8 cellular contexts compared by ENCODE assay signal in the genomic region with DNA sequence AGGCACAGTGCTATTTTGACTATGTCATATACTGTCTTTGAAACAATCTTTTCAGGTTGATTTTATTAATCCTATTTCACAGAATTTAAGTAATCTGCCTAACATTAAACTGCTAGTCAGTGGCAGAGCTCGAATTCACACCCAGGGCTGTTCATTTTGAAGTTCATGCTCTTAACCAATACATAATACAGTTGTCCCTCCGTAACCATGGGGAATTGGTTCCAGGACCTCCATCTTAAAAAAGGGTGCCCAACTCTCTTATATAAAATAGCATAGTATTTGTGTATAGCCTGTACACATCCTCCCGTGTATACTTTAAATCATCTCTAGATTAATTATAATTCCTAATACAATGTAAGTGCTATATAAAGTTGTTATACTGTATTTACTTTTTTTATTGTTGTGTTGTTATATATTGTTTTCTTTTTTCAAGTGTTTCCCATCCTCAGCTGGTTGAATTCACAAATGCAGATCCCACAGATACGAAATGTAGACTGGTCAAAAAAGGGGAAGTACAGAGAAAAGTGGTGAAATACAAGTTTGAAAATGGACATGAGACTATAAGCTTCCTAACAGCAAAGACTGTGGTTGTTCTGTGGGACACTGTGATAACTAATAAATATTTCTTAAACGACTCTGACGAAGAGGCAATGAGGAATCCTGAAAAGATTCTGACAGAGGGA. TPM values are rescaled to one million over a fixed set of nuclear protein-coding genes. Genes with fewer than 3 reads are reported as not detected.
A peak's percentile ranks its signal among the peaks of the same experiment; 100 is the strongest.
DNase-seq lines count a peak whose midpoint lies in the region; ATAC-seq and TF ChIP-seq lines count a peak whose summit lies in the region.

No MANE protein-coding gene starts in this region.

- peak overlapping the region; percentile 80 for H3K27ac ChIP-seq in A673 (ENCODE audit: low read depth, low read length, poor library complexity, severe bottlenecking)

- peak overlapping the region; percentile 49 for H3K4me3 Mint-ChIP-seq in activated naive CD8-positive, alpha-beta T cell treated with anti-CD3 and anti-CD28 coated beads, Interleukin-2, amount 50 U/mL, for 24 hours

- H3K9me3 Mint-ChIP-seq in activated naive CD8-positive, alpha-beta T cell treated with anti-CD3 and anti-CD28 coated beads, Interleukin-2, amount 50 U/mL, for 24 hours, result no peaks in the 10 kb centered on the region

- H3K27me3 ChIP-seq in A673 (replicated peaks; ENCODE audit: insufficient read depth, low read depth, low read length, poor library complexity), result no peaks in the 10 kb centered on the region

- no peak for DNase-seq in A673 (ENCODE audit: low spot score)
- no peak for DNase-seq in activated naive CD8-positive, alpha-beta T cell treated with anti-CD3 and anti-CD28 coated beads, Interleukin-2, amount 50 U/mL, for 24 hours
- no peak for DNase-seq in activated effector memory CD4-positive, alpha-beta T cell treated with Interleukin-2 at 50 U/mL for 16 hours
- DNase-seq in kidney tubule cell (ENCODE audit: low spot score), result no peak
- no peak for DNase-seq in COLO829 (ENCODE audit: low spot score)

- TF ChIP-seq CTCF in A673 (conservative IDR thresholded peaks at IDR 0.05; ENCODE audit: low read depth, low read length), result no peak

- CTCF ChIA-PET in A673 (lab: Charles Lee), result no interaction called here

- POLR2A ChIA-PET in A673 (lab: Charles Lee; ENCODE audit: low non-redundant PET), result interaction anchor here (0.5 to 1.8 kb wide), 2 partner anchors 19 to 130 kb away, joined by 3 to 9 read pairs; a partner anchor contains a TSS

- H3K4me1 Mint-ChIP-seq in activated naive CD8-positive, alpha-beta T cell treated with anti-CD3 and anti-CD28 coated beads, Interleukin-2, amount 50 U/mL, for 24 hours, result peaks cover 54% of the 10 kb centered on the region

- ATAC-seq in GM19023 (IDR thresholded peaks at IDR 0.05; ENCODE audit: unreplicated experiment) (peak; percentile 59), HG03175 (IDR thresholded peaks at IDR 0.05; ENCODE audit: unreplicated experiment) (peak; percentile 67), GM19463 (IDR thresholded peaks at IDR 0.05; ENCODE audit: unreplicated experiment) (no peak)
- no peak for ATAC-seq in activated naive CD8-positive, alpha-beta T cell treated with anti-CD3 and anti-CD28 coated beads, Interleukin-2, amount 50 U/mL, for 24 hours

- intact Hi-C loops in A673 (cut with micrococcal nuclease; ENCODE audit: unreplicated experiment), result no loop called here

- no TSS peak for BruUV-seq in A673 (replicated peaks; lab: Mats Ljungman, UMichigan)

- no peaks in the 10 kb centered on the region for H3K27me3 Mint-ChIP-seq in activated naive CD8-positive, alpha-beta T cell treated with anti-CD3 and anti-CD28 coated beads, Interleukin-2, amount 50 U/mL, for 24 hours

- no peaks in the 10 kb centered on the region for H3K9me3 ChIP-seq in A673 (ENCODE audit: low read depth, low read length, poor library complexity, severe bottlenecking)

- peak overlapping the region; percentile 87 for H3K27ac Mint-ChIP-seq in activated naive CD8-positive, alpha-beta T cell treated with anti-CD3 and anti-CD28 coated beads, Interleukin-2, amount 50 U/mL, for 24 hours

- no peak overlapping the region for H3K4me3 ChIP-seq in A673 (ENCODE audit: low read depth, low read length, poor library complexity, severe bottlenecking)

- H3K4me1 ChIP-seq in A673 (ENCODE audit: insufficient read depth, low read length, poor library complexity, severe bottlenecking), result peaks cover 51% of the 10 kb centered on the region

- no peaks in the 10 kb centered on the region for H3K36me3 ChIP-seq in A673 (ENCODE audit: insufficient read depth, low read length, poor library complexity, severe bottlenecking)

- H3K36me3 Mint-ChIP-seq in activated naive CD8-positive, alpha-beta T cell treated with anti-CD3 and anti-CD28 coated beads, Interleukin-2, amount 50 U/mL, for 24 hours (ENCODE audit: low read depth), result peaks cover 5% of the 10 kb centered on the region

RNA-seq across cellular contexts. Expression of a gene that starts 18.3 kb away (rescaled TPM):
- 7.4 and 11.6 TPM in 2 replicates for total RNA-seq in A673 (2021)

Comparison
In these comparisons a context has a peak if more than half of its experiments do, and no peak if none do; other contexts are left out.
1. ATAC-seq: peak in GM19023 (single experiment) and HG03175 (single experiment); none in activated naive CD8-positive, alpha-beta T cell treated with anti-CD3 and anti-CD28 coated beads, Interleukin-2, amount 50 U/mL, for 24 hours (single experiment) and GM19463 (single experiment).